8 cellular contexts compared by ENCODE assay signal in the genomic region with DNA sequence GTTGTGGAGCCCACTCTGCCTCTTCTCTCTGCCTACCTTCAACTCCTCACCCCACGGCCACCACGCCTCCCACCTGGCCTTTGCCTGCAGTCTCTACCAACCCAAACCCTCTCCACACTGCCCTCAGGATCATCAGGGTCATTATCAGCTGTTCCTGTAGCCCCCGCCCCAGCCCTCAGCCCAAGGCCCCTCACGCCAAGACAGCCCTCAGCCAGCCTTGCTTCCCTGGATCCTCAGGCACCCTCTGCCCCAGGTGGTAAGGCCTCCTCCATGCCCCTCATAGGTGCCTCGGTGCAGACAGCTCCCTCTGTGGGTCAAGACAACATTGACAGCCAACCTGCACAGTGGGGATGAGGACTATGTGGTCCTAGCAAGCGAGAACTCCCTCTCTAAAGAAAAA.
DNase-seq lines count a peak whose midpoint lies in the region; ATAC-seq and TF ChIP-seq lines count a peak whose summit lies in the region.

No MANE protein-coding gene starts in this region.

- H3K36me3 ChIP-seq in OCI-LY3 (replicated peaks; ENCODE audit: low read depth, low read length): no peaks in the 10 kb centered on the region
- H3K36me3 ChIP-seq in adipocyte (ENCODE audit: control insufficient read depth, insufficient read depth, low read length, severe bottlenecking): no peaks in the 10 kb centered on the region
- H3K36me3 ChIP-seq in mucosa of rectum (ENCODE audit: control insufficient read depth in 2 of 2, insufficient read depth in 2 of 2, low read length in 2 of 2): peaks cover 0 to 2% of the 10 kb centered on the region in 2 donors

- H3K27me3 ChIP-seq in OCI-LY3 (ENCODE audit: low read depth, low read length) (no peaks in the 10 kb centered on the region), adipocyte (replicated peaks; ENCODE audit: control insufficient read depth, insufficient read depth, low read length) (no peaks in the 10 kb centered on the region), mucosa of rectum (ENCODE audit: control insufficient read depth in 2 of 2, insufficient read depth in 2 of 2, low read length in 2 of 2) (no peaks in the 10 kb centered on the region)

- H3K9me3 ChIP-seq in OCI-LY3 (ENCODE audit: insufficient read depth, low read length) (no peaks in the 10 kb centered on the region), adipocyte (ENCODE audit: control insufficient read depth, low read length) (no peaks in the 10 kb centered on the region), mucosa of rectum (ENCODE audit: control insufficient read depth in 2 of 2, low read length in 2 of 2) (no peaks in the 10 kb centered on the region)

- ATAC-seq in HG03175 (IDR thresholded peaks at IDR 0.05; ENCODE audit: unreplicated experiment): no peak
- no peak for ATAC-seq in GM18907 (IDR thresholded peaks at IDR 0.05; ENCODE audit: unreplicated experiment)

- DNase-seq in GM12865 (ENCODE audit: low read depth) (peak; percentile 65), adipocyte (ENCODE audit: low read depth) (no peak), DMS153 treated with DMSO at 0.1 percent for 48 hours (lab: John Stamatoyannopoulos, UW; ENCODE audit: unreplicated experiment) (no peak), RKO (ENCODE audit: low spot score) (no peak)

- TF ChIP-seq CTCF in GM12865 (IDR thresholded peaks at IDR 0.05; ENCODE audit: insufficient read depth, low read depth, low read length, missing control alignments): peak; percentile 65
- peak; percentile 47 for TF ChIP-seq CTCF in OCI-LY3 (IDR thresholded peaks at IDR 0.05; ENCODE audit: low read depth, low read length)

- H3K79me2 ChIP-seq in OCI-LY3 (ENCODE audit: low read length): peaks cover 55% of the 10 kb centered on the region

- no peak overlapping the region for H3K9ac ChIP-seq in OCI-LY3 (ENCODE audit: low read length)
- peak overlapping the region; percentile 84 for H3K9ac ChIP-seq in adipocyte (ENCODE audit: low read length)
- H3K9ac ChIP-seq in mucosa of rectum (ENCODE audit: low read depth in 1 of 2, low read length in 2 of 2): peak overlapping the region in 1 of 2 donors; percentile 84

- H3K4me3 ChIP-seq in GM12865 (ENCODE audit: low read depth, low read length) (no peak overlapping the region; the same call in 1 of the 2 replicates), OCI-LY3 (ENCODE audit: low read length) (peak overlapping the region; percentile 96; the same call in 1 of the 2 replicates), adipocyte (ENCODE audit: low read length) (peak overlapping the region; percentile 84), mucosa of rectum (ENCODE audit: low read length in 2 of 2) (peak overlapping the region; percentile 82 to 83)

- peaks cover 29% of the 10 kb centered on the region for H4K20me1 ChIP-seq in OCI-LY3 (ENCODE audit: insufficient read depth, low read length)

- H3K27ac ChIP-seq in OCI-LY3 (ENCODE audit: low read length) (no peak overlapping the region), mucosa of rectum (ENCODE audit: low read depth in 2 of 2, low read length in 2 of 2) (no peak overlapping the region)

- peak overlapping the region; percentile 91 for H3K4me2 ChIP-seq in OCI-LY3 (ENCODE audit: low read length)

- H3K4me1 ChIP-seq in OCI-LY3 (ENCODE audit: low read length): peaks cover 35% of the 10 kb centered on the region
- H3K4me1 ChIP-seq in adipocyte (ENCODE audit: control insufficient read depth, insufficient read depth, low read length): peaks cover 25% of the 10 kb centered on the region
- H3K4me1 ChIP-seq in mucosa of rectum (ENCODE audit: control insufficient read depth in 2 of 2, insufficient read depth in 2 of 2, low read length in 2 of 2): peaks cover 58 to 59% of the 10 kb centered on the region in 2 donors

- H2AFZ ChIP-seq in OCI-LY3 (ENCODE audit: low read depth, low read length): no peak overlapping the region
